In the genomic region with DNA sequence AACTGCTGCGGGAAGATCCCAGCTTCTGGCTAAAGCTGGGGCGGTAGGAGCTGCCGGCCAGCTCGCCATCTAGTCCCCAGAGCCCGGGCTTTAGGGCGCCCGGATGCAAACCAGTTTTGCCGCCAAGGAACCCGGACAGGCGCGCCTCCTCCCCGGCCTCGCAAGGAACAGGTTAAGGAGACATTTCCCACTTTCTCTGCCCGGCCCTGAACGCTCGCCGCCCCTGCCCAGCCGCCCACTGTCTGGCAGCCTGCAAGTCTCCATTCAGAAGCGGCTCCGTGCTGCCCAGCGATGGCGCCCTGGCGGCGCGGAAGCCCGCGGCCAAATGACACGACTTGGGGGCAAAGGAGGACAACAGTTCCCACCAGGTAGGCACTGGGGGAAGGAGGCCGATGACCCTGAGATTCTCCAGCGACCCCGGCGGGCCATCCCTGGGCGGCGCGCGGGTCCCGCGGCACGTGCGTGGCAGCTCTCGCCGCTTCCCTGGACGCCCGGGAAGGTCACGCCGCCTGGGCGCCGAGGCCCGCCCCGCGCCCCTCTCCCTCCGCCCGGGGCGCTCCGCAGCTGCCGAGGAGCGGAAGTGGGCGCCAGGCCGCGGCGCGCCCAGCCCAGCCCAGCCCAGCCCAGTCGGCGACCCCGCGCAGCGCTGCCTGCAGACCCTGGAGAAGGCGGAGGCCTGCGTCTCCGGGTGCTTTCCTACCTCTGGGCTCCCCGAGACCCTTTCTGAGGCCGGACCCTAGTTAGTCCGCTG, we compare ENCODE assay signal across 9 cellular contexts. TPM values are rescaled to one million over a fixed set of nuclear protein-coding genes. Genes with fewer than 3 reads are reported as not detected.
DNase-seq lines count a peak whose midpoint lies in the region; ATAC-seq, FAIRE-seq and TF ChIP-seq lines count a peak whose summit lies in the region.
"Had no signal": no experiment of that assay in that cellular context is flagged by ENCODE, and none has a peak within 500 bp of the region (broad histone marks: within the 10 kb centered on the region; RNA-seq: fewer than 3 reads in every experiment).

No MANE protein-coding gene starts in this region.

- ATAC-seq in HG02610 (IDR thresholded peaks at IDR 0.05; ENCODE audit: unreplicated experiment): peak; percentile 60

- peak overlapping the region; percentile 74 to 80 for H3K9ac ChIP-seq in stomach smooth muscle (ENCODE audit: low read length in 2 of 2)

- DNase-seq in activated CD8-positive, alpha-beta memory T cell treated with anti-CD3 and anti-CD28 coated beads for 24 hours: peak; percentile 69
- no peak for DNase-seq in activated CD8-positive, alpha-beta memory T cell treated with anti-CD3 and anti-CD28 coated beads, Interleukin-2, amount 50 U/mL, for 4 hours
- DNase-seq in NCI-H2227 treated with DMSO at 0.1 percent for 48 hours (lab: John Stamatoyannopoulos, UW) (peak; percentile 30), bronchial epithelial cell (ENCODE audit: low read depth) (no peak), kidney glomerular epithelial cell (lab: John Stamatoyannopoulos, UW) (peak; percentile 1), middle frontal gyrus (ENCODE audit: extremely low spot score, low spot score) (no peak)

- H3K4me3 ChIP-seq in bronchial epithelial cell (ENCODE audit: low read depth, low read length): peak overlapping the region; percentile 56
- peak overlapping the region; percentile 54 to 85 for H3K4me3 ChIP-seq in stomach smooth muscle (ENCODE audit: low read length in 2 of 2)

- H3K27me3 ChIP-seq in bronchial epithelial cell (ENCODE audit: control insufficient read depth, insufficient read depth, low read length) (no peaks in the 10 kb centered on the region), stomach smooth muscle (ENCODE audit: control insufficient read depth in 1 of 2, insufficient read depth in 2 of 2, low read length in 2 of 2) (no peaks in the 10 kb centered on the region)

- TF ChIP-seq CTCF in bronchial epithelial cell (IDR thresholded peaks at IDR 0.05; ENCODE audit: insufficient read depth, low read length, severe bottlenecking): no peak

- H3K4me1 ChIP-seq in stomach smooth muscle (ENCODE audit: control insufficient read depth, insufficient read depth, low read length): peaks cover 10% of the 10 kb centered on the region

- peak overlapping the region; percentile 76 for H3K27ac ChIP-seq in stomach smooth muscle (ENCODE audit: low read length)

- FAIRE-seq in bronchial epithelial cell (lab: Jason Lieb, UNC): no peak
- FAIRE-seq: endometrium had no signal

- H3K36me3 ChIP-seq in bronchial epithelial cell (ENCODE audit: control insufficient read depth, insufficient read depth, low read length) (no peaks in the 10 kb centered on the region), stomach smooth muscle (ENCODE audit: control insufficient read depth in 2 of 2, insufficient read depth in 2 of 2, low read length in 2 of 2) (no peaks in the 10 kb centered on the region)

- H3K9me3 ChIP-seq in stomach smooth muscle (ENCODE audit: control insufficient read depth in 2 of 2, low read length in 2 of 2): no peaks in the 10 kb centered on the region

RNA-seq across cellular contexts. Expression of gene HNRNPA1L2, which starts 42.2 kb away (rescaled TPM):
- 3.7 and 3.8 TPM in 2 replicates for total RNA-seq in bronchial epithelial cell

RNA-seq across cellular contexts. Expression of gene SUGT1, which starts 52.6 kb away (rescaled TPM):
- total RNA-seq in bronchial epithelial cell: 25.7 and 25.8 TPM in 2 replicates

Comparison
In these comparisons a context has a peak if more than half of its experiments do, and no peak if none do; other contexts are left out.
1. DNase-seq: peak in activated CD8-positive, alpha-beta memory T cell treated with anti-CD3 and anti-CD28 coated beads for 24 hours (single experiment), NCI-H2227 treated with DMSO at 0.1 percent for 48 hours (single experiment) and kidney glomerular epithelial cell (single experiment); none in activated CD8-positive, alpha-beta memory T cell treated with anti-CD3 and anti-CD28 coated beads, Interleukin-2, amount 50 U/mL, for 4 hours (single experiment), bronchial epithelial cell (single experiment) and middle frontal gyrus (single experiment).